In genomic region chr18:48562075-48562474, GRCh38 we compare ENCODE assay signal across 1 cellular context.
TF ChIP-seq lines count a peak whose summit lies in the region.

No MANE protein-coding gene starts in this region.

TF ChIP-seq in HepG2, 621 proteins besides CTCF, POLR2A, EP300 and RAD21:
- TF ChIP-seq ZNF589 (CRISPR knock-in tag; conservative IDR thresholded peaks at IDR 0.05) (no peak), ZMYM3 (CRISPR knock-in tag; IDR thresholded peaks at IDR 0.05) (0 out of 2 replicates have a peak, but pooled peaks have one; percentile 36), ZFP37 (CRISPR knock-in tag; IDR thresholded peaks at IDR 0.05; ENCODE audit: borderline replicate concordance) (no peak), RFX5 (IDR thresholded peaks at IDR 0.05; ENCODE audit: low read depth, low read length) (no peak), ZNF768 (CRISPR knock-in tag; IDR thresholded peaks at IDR 0.05) (peak; percentile 82; the same call in 1 of the 2 replicates), AKNA (CRISPR knock-in tag; IDR thresholded peaks at IDR 0.05; ENCODE audit: borderline replicate concordance) (no peak), TSC22D2 (CRISPR knock-in tag; IDR thresholded peaks at IDR 0.05; ENCODE audit: borderline replicate concordance) (no peak), ZNF878 (CRISPR knock-in tag; IDR thresholded peaks at IDR 0.05) (no peak)
- TF ChIP-seq, protein P1, sequence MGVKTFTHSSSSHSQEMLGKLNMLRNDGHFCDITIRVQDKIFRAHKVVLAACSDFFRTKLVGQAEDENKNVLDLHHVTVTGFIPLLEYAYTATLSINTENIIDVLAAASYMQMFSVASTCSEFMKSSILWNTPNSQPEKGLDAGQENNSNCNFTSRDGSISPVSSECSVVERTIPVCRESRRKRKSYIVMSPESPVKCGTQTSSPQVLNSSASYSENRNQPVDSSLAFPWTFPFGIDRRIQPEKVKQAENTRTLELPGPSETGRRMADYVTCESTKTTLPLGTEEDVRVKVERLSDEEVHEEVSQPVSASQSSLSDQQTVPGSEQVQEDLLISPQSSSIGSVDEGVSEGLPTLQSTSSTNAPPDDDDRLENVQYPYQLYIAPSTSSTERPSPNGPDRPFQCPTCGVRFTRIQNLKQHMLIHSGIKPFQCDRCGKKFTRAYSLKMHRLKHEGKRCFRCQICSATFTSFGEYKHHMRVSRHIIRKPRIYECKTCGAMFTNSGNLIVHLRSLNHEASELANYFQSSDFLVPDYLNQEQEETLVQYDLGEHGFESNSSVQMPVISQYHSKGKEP (CRISPR knock-in tag; IDR thresholded peaks at IDR 0.05) = no peak
